Comparison of ENCODE assay signal across 1 cellular context in the genomic region with DNA sequence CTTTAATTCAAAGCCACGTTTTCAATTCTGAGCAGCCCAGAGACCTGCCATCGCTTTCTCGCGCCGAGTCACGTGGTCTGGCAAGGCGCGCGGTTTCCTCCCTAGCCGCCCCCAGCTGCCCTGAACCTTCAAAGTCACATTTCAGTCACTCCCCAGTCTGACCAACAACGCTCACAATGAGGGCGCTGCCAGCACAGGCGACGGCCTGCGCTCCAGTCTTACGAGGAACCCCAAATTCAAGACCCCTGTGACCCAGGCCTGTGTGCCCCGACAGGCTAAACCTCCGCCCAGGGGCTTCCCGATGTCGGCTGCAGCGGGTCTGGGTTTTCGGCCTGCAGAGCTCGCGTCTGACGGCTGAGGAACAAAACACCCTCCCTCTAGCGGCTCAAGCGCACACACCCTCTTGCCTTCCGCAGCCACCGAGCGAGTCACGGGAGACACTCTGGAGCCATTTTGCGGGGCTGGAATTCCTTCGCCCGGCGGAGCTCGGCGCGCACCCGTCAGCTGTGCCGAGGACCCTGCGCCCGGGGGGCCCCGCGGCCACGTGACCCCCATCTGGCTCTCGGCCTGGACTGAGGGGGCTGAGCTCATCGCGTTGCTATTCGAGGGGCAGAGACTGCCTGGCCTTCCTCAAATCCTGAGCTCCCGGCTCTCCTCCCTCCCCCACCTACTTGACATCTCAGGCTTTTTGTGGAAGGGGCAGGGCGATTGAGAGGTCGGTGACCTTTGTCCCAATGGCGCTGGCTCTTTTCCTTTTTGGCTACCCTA.
TF ChIP-seq lines count a peak whose summit lies in the region.

No MANE protein-coding gene starts in this region.

TF ChIP-seq in HepG2, 621 proteins besides CTCF, POLR2A, EP300 and RAD21 (continued from another document and continues in another):
- TF ChIP-seq SYNCRIP (IDR thresholded peaks at IDR 0.05; ENCODE audit: insufficient read depth, low read depth, low read length) (no peak), ZNF501 (CRISPR knock-in tag; IDR thresholded peaks at IDR 0.05) (peak; percentile 88), ISX (CRISPR knock-in tag; conservative IDR thresholded peaks at IDR 0.05) (no peak), NR2F6 (IDR thresholded peaks at IDR 0.05) (peak; percentile 37; the same call in 1 of the 2 replicates), NR2F6 (CRISPR knock-in tag; IDR thresholded peaks at IDR 0.05) (peak; percentile 21; the same call in 1 of the 2 replicates), EZH2 (conservative IDR thresholded peaks at IDR 0.05; ENCODE audit: low read depth, low read length) (no peak), SETDB1 (CRISPR knock-in tag; IDR thresholded peaks at IDR 0.05; ENCODE audit: borderline replicate concordance) (no peak), CC2D1A (CRISPR knock-in tag; IDR thresholded peaks at IDR 0.05) (no peak), ZNF296 (CRISPR knock-in tag; conservative IDR thresholded peaks at IDR 0.05) (no peak), ZFAT (CRISPR knock-in tag; conservative IDR thresholded peaks at IDR 0.05) (no peak), PHF5A (CRISPR knock-in tag; IDR thresholded peaks at IDR 0.05; ENCODE audit: low read depth, unreplicated experiment) (no peak), ZNF75D (CRISPR knock-in tag; IDR thresholded peaks at IDR 0.05; ENCODE audit: borderline replicate concordance) (peak; percentile 78; the same call in 1 of the 2 replicates), CBFB (CRISPR knock-in tag; IDR thresholded peaks at IDR 0.05) (0 out of 2 replicates have a peak, but pooled peaks have one; percentile 40), ZNF768 (CRISPR knock-in tag; IDR thresholded peaks at IDR 0.05) (peak; percentile 63; the same call in 1 of the 2 replicates), ZBTB21 (CRISPR knock-in tag; IDR thresholded peaks at IDR 0.05) (no peak), KMT2B (CRISPR knock-in tag; IDR thresholded peaks at IDR 0.05) (peak; percentile 18; the same call in 1 of the 2 replicates), ZNF569 (CRISPR knock-in tag; IDR thresholded peaks at IDR 0.05; ENCODE audit: borderline replicate concordance) (peak; percentile 52; the same call in 1 of the 2 replicates), HNRNPLL (IDR thresholded peaks at IDR 0.05; ENCODE audit: low read depth, low read length, poor library complexity, severe bottlenecking) (peak; percentile 63), XBP1 (CRISPR knock-in tag; IDR thresholded peaks at IDR 0.05) (no peak), HDAC2 (CRISPR knock-in tag; IDR thresholded peaks at IDR 0.05) (0 out of 2 replicates have a peak, but pooled peaks have one; percentile 4), CEBPG (CRISPR knock-in tag; IDR thresholded peaks at IDR 0.05) (no peak), ZNF674 (CRISPR knock-in tag; IDR thresholded peaks at IDR 0.05; ENCODE audit: low read depth) (no peak), ATF1 (CRISPR knock-in tag; IDR thresholded peaks at IDR 0.05) (no peak), ZNF781 (CRISPR knock-in tag; IDR thresholded peaks at IDR 0.05; ENCODE audit: borderline replicate concordance, not compliant biosample characterization) (peak; percentile 92), ZNF33A (CRISPR knock-in tag; IDR thresholded peaks at IDR 0.05; ENCODE audit: borderline replicate concordance) (no peak), ZNF343 (CRISPR knock-in tag; IDR thresholded peaks at IDR 0.05) (peak; percentile 88), ZNF234 (CRISPR knock-in tag; conservative IDR thresholded peaks at IDR 0.05) (no peak)
- TF ChIP-seq, protein P1, sequence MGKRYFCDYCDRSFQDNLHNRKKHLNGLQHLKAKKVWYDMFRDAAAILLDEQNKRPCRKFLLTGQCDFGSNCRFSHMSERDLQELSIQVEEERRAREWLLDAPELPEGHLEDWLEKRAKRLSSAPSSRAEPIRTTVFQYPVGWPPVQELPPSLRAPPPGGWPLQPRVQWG (CRISPR knock-in tag; IDR thresholded peaks at IDR 0.05; ENCODE audit: borderline replicate concordance, low read depth): no peak
- TF ChIP-seq, protein P2, sequence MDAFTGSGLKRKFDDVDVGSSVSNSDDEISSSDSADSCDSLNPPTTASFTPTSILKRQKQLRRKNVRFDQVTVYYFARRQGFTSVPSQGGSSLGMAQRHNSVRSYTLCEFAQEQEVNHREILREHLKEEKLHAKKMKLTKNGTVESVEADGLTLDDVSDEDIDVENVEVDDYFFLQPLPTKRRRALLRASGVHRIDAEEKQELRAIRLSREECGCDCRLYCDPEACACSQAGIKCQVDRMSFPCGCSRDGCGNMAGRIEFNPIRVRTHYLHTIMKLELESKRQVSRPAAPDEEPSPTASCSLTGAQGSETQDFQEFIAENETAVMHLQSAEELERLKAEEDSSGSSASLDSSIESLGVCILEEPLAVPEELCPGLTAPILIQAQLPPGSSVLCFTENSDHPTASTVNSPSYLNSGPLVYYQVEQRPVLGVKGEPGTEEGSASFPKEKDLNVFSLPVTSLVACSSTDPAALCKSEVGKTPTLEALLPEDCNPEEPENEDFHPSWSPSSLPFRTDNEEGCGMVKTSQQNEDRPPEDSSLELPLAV (CRISPR knock-in tag; conservative IDR thresholded peaks at IDR 0.05; ENCODE audit: low read depth): no peak
- TF ChIP-seq, protein P3, sequence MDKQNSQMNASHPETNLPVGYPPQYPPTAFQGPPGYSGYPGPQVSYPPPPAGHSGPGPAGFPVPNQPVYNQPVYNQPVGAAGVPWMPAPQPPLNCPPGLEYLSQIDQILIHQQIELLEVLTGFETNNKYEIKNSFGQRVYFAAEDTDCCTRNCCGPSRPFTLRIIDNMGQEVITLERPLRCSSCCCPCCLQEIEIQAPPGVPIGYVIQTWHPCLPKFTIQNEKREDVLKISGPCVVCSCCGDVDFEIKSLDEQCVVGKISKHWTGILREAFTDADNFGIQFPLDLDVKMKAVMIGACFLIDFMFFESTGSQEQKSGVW (CRISPR knock-in tag; IDR thresholded peaks at IDR 0.05; ENCODE audit: borderline replicate concordance): no peak
- TF ChIP-seq, protein P4, sequence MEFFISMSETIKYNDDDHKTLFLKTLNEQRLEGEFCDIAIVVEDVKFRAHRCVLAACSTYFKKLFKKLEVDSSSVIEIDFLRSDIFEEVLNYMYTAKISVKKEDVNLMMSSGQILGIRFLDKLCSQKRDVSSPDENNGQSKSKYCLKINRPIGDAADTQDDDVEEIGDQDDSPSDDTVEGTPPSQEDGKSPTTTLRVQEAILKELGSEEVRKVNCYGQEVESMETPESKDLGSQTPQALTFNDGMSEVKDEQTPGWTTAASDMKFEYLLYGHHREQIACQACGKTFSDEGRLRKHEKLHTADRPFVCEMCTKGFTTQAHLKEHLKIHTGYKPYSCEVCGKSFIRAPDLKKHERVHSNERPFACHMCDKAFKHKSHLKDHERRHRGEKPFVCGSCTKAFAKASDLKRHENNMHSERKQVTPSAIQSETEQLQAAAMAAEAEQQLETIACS (CRISPR knock-in tag; IDR thresholded peaks at IDR 0.05): peak; percentile 60; the same call in 1 of the 2 replicates
- TF ChIP-seq, protein P5, sequence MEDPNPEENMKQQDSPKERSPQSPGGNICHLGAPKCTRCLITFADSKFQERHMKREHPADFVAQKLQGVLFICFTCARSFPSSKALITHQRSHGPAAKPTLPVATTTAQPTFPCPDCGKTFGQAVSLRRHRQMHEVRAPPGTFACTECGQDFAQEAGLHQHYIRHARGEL (CRISPR knock-in tag; IDR thresholded peaks at IDR 0.05): peak; percentile 84; the same call in 1 of the 2 replicates
- TF ChIP-seq, protein P6, sequence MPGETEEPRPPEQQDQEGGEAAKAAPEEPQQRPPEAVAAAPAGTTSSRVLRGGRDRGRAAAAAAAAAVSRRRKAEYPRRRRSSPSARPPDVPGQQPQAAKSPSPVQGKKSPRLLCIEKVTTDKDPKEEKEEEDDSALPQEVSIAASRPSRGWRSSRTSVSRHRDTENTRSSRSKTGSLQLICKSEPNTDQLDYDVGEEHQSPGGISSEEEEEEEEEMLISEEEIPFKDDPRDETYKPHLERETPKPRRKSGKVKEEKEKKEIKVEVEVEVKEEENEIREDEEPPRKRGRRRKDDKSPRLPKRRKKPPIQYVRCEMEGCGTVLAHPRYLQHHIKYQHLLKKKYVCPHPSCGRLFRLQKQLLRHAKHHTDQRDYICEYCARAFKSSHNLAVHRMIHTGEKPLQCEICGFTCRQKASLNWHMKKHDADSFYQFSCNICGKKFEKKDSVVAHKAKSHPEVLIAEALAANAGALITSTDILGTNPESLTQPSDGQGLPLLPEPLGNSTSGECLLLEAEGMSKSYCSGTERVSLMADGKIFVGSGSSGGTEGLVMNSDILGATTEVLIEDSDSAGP (CRISPR knock-in tag; IDR thresholded peaks at IDR 0.05; ENCODE audit: borderline replicate concordance): peak; percentile 88
- TF ChIP-seq, protein P7, sequence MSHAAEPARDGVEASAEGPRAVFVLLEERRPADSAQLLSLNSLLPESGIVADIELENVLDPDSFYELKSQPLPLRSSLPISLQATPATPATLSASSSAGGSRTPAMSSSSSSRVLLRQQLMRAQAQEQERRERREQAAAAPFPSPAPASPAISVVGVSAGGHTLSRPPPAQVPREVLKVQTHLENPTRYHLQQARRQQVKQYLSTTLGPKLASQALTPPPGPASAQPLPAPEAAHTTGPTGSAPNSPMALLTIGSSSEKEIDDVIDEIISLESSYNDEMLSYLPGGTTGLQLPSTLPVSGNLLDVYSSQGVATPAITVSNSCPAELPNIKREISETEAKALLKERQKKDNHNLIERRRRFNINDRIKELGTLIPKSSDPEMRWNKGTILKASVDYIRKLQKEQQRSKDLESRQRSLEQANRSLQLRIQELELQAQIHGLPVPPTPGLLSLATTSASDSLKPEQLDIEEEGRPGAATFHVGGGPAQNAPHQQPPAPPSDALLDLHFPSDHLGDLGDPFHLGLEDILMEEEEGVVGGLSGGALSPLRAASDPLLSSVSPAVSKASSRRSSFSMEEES (CRISPR knock-in tag; IDR thresholded peaks at IDR 0.05): peak; percentile 67; the same call in 1 of the 2 replicates
- TF ChIP-seq, protein P8, sequence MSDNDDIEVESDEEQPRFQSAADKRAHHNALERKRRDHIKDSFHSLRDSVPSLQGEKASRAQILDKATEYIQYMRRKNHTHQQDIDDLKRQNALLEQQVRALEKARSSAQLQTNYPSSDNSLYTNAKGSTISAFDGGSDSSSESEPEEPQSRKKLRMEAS (IDR thresholded peaks at IDR 0.05): peak; percentile 92
- TF ChIP-seq, protein P9, sequence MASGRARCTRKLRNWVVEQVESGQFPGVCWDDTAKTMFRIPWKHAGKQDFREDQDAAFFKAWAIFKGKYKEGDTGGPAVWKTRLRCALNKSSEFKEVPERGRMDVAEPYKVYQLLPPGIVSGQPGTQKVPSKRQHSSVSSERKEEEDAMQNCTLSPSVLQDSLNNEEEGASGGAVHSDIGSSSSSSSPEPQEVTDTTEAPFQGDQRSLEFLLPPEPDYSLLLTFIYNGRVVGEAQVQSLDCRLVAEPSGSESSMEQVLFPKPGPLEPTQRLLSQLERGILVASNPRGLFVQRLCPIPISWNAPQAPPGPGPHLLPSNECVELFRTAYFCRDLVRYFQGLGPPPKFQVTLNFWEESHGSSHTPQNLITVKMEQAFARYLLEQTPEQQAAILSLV (CRISPR knock-in tag; IDR thresholded peaks at IDR 0.05; ENCODE audit: borderline replicate concordance): peak; percentile 73; the same call in 1 of the 2 replicates
- TF ChIP-seq, protein P10, sequence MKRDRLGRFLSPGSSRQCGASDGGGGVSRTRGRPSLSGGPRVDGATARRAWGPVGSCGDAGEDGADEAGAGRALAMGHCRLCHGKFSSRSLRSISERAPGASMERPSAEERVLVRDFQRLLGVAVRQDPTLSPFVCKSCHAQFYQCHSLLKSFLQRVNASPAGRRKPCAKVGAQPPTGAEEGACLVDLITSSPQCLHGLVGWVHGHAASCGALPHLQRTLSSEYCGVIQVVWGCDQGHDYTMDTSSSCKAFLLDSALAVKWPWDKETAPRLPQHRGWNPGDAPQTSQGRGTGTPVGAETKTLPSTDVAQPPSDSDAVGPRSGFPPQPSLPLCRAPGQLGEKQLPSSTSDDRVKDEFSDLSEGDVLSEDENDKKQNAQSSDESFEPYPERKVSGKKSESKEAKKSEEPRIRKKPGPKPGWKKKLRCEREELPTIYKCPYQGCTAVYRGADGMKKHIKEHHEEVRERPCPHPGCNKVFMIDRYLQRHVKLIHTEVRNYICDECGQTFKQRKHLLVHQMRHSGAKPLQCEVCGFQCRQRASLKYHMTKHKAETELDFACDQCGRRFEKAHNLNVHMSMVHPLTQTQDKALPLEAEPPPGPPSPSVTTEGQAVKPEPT (CRISPR knock-in tag; IDR thresholded peaks at IDR 0.05; ENCODE audit: low read depth): peak; percentile 76; the same call in 1 of the 2 replicates
- TF ChIP-seq, protein P11, sequence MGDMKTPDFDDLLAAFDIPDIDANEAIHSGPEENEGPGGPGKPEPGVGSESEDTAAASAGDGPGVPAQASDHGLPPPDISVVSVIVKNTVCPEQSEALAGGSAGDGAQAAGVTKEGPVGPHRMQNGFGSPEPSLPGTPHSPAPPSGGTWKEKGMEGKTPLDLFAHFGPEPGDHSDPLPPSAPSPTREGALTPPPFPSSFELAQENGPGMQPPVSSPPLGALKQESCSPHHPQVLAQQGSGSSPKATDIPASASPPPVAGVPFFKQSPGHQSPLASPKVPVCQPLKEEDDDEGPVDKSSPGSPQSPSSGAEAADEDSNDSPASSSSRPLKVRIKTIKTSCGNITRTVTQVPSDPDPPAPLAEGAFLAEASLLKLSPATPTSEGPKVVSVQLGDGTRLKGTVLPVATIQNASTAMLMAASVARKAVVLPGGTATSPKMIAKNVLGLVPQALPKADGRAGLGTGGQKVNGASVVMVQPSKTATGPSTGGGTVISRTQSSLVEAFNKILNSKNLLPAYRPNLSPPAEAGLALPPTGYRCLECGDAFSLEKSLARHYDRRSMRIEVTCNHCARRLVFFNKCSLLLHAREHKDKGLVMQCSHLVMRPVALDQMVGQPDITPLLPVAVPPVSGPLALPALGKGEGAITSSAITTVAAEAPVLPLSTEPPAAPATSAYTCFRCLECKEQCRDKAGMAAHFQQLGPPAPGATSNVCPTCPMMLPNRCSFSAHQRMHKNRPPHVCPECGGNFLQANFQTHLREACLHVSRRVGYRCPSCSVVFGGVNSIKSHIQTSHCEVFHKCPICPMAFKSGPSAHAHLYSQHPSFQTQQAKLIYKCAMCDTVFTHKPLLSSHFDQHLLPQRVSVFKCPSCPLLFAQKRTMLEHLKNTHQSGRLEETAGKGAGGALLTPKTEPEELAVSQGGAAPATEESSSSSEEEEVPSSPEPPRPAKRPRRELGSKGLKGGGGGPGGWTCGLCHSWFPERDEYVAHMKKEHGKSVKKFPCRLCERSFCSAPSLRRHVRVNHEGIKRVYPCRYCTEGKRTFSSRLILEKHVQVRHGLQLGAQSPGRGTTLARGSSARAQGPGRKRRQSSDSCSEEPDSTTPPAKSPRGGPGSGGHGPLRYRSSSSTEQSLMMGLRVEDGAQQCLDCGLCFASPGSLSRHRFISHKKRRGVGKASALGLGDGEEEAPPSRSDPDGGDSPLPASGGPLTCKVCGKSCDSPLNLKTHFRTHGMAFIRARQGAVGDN (CRISPR knock-in tag; IDR thresholded peaks at IDR 0.05): peak; percentile 98
- TF ChIP-seq, protein P12, sequence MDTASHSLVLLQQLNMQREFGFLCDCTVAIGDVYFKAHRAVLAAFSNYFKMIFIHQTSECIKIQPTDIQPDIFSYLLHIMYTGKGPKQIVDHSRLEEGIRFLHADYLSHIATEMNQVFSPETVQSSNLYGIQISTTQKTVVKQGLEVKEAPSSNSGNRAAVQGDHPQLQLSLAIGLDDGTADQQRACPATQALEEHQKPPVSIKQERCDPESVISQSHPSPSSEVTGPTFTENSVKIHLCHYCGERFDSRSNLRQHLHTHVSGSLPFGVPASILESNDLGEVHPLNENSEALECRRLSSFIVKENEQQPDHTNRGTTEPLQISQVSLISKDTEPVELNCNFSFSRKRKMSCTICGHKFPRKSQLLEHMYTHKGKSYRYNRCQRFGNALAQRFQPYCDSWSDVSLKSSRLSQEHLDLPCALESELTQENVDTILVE (CRISPR knock-in tag; IDR thresholded peaks at IDR 0.05): no peak
